ENCODE assay signal across 1 cellular context in the genomic region with DNA sequence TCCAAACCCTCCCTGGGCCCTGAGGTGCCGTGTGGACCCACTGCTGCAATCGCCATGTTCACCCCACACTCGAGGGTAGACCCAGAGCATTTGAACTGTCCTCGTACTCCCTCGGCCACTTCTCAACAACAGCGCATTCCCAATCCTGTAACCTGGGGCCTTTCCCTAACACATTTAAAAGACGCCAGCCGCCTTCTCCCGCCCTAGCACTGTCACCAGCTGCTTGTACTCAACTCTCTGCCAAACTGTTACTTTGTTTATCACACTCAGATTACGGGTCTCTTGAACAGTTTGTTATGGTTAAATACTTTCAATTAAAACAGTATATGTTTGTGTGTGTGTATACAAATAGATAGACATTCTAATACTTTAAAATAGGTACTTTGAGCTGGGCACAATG.
TF ChIP-seq lines count a peak whose summit lies in the region.

No MANE protein-coding gene starts in this region.

TF ChIP-seq in H1, 55 proteins besides CTCF, POLR2A, EP300 and RAD21:
- TF ChIP-seq NRF1 (IDR thresholded peaks at IDR 0.05; ENCODE audit: low read depth, low read length) (no peak), BRCA1 (IDR thresholded peaks at IDR 0.05; ENCODE audit: low read depth, low read length) (no peak), RXRA (IDR thresholded peaks at IDR 0.05; ENCODE audit: insufficient read depth, low read depth, low read length) (no peak), JUN (IDR thresholded peaks at IDR 0.05; ENCODE audit: low read depth, low read length) (no peak), RBBP5 (IDR thresholded peaks at IDR 0.05; ENCODE audit: borderline replicate concordance, low read depth, low read length) (no peak), EGR1 (IDR thresholded peaks at IDR 0.05; ENCODE audit: borderline replicate concordance, low read depth, low read length) (no peak), MAFK (IDR thresholded peaks at IDR 0.05; ENCODE audit: low read depth, low read length) (no peak), TAF7 (optimal IDR thresholded peaks at IDR 0.05; ENCODE audit: borderline replicate concordance, low read depth, low read length) (no peak), CHD1 (IDR thresholded peaks at IDR 0.05; ENCODE audit: low read depth, low read length) (no peak)
